27 cellular contexts compared by ENCODE assay signal in the genomic region with DNA sequence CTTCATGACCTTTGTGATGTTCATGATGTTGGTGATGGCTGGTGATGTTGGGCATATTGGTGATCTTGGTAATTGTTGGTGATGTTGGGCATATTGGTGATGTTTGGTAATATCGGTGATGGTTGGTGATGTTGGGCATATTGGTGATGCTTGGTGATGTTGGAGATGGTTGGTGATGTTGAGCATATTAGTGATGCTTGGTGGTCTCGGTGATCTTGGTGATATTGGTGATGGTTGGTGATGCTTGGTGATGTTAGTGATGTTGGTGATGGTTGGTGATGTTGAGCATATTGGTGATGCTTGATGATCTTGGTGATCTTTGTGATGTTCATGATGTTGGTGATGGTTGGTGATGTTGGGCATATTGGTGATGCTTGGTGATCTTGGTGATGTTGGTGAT.
"Had no signal": no experiment of that assay in that cellular context is flagged by ENCODE, and none has a peak within 500 bp of the region (broad histone marks: within the 10 kb centered on the region; RNA-seq: fewer than 3 reads in every experiment).

No MANE protein-coding gene starts in this region.

- H3K27ac ChIP-seq: heart right ventricle, hepatocyte, left ventricle myocardium inferior, neural progenitor cell, neutrophil, parathyroid adenoma, psoas muscle, skin epidermis, stomach, testis, thyroid gland, transverse colon, upper lobe of left lung had no signal

- H3K79me2 ChIP-seq: hepatocyte, parathyroid adenoma had no signal

- H3K36me3 ChIP-seq: heart right ventricle, left ventricle myocardium inferior, neural progenitor cell, neutrophil, stomach, thyroid gland, transverse colon, upper lobe of left lung had no signal

- ATAC-seq: heart right ventricle; natural killer cell; psoas muscle; sciatic nerve; stimulated activated naive B cell treated with anti-CD40 and anti-IgM and Interleukin-4, amounts not matched to agents 10 μg/mL and 1 μg/mL and 100 μg/mL, for 72 hours; stimulated activated naive CD8-positive, alpha-beta T cell treated with anti-CD3 and anti-CD28 coated beads, Interleukin-15, Interleukin-2, amounts not matched to agents 100 U/mL and 50 U/mL, for 24 hours had no signal

- DNase-seq: heart right ventricle; kidney; left ventricle myocardium inferior; mesendoderm; naive B cell; natural killer cell; nephron progenitor cell; occipital lobe; psoas muscle; stimulated activated CD4-positive, alpha-beta T cell treated with anti-CD3 and anti-CD28 coated beads, Interleukin-12 subunit alpha, Interleukin-12 subunit beta, amount 100 ng/mL, for 4 hours; stimulated activated CD4-positive, alpha-beta T cell treated with anti-CD3 and anti-CD28 coated beads, Interleukin-15, amount 100 ng/mL, for 24 hours; stimulated activated CD4-positive, alpha-beta T cell treated with anti-CD3 and anti-CD28 coated beads, Interleukin-2, amount 100 ng/mL, for 24 hours; stimulated activated CD4-positive, alpha-beta T cell treated with anti-CD3 and anti-CD28 coated beads, Interleukin-4, amount 100 ng/mL, for 1 hour; stimulated activated naive B cell treated with anti-CD40 and anti-IgM and Interleukin-4, amounts not matched to agents 10 μg/mL and 1 μg/mL and 100 μg/mL, for 72 hours; stimulated activated naive CD8-positive, alpha-beta T cell treated with anti-CD3 and anti-CD28 coated beads, Interleukin-15, Interleukin-2, amounts not matched to agents 100 U/mL and 50 U/mL, for 24 hours; stomach; testis; thyroid gland; transverse colon; upper lobe of left lung had no signal

- H3K4me1 ChIP-seq: heart right ventricle, left ventricle myocardium inferior, neural progenitor cell, psoas muscle, stomach, testis, thyroid gland, transverse colon, upper lobe of left lung had no signal

- H3K4me3 ChIP-seq: heart right ventricle, hepatocyte, left ventricle myocardium inferior, lung, neural progenitor cell, psoas muscle, skin epidermis, stomach, testis, thyroid gland, transverse colon, upper lobe of left lung had no signal

- H3K9me3 ChIP-seq: heart right ventricle, neutrophil, psoas muscle, stomach, testis, thyroid gland, transverse colon, upper lobe of left lung had no signal

- H3K9ac ChIP-seq: neural progenitor cell, parathyroid adenoma had no signal

- H3K4me2 ChIP-seq: hepatocyte, neural progenitor cell had no signal

- H3K27me3 ChIP-seq: hepatocyte, neural progenitor cell, neutrophil, testis, thyroid gland, transverse colon, upper lobe of left lung had no signal

- H2AFZ ChIP-seq: hepatocyte, neural progenitor cell, parathyroid adenoma had no signal
